Comparison of ENCODE assay signal across 15 cellular contexts in the genomic region with DNA sequence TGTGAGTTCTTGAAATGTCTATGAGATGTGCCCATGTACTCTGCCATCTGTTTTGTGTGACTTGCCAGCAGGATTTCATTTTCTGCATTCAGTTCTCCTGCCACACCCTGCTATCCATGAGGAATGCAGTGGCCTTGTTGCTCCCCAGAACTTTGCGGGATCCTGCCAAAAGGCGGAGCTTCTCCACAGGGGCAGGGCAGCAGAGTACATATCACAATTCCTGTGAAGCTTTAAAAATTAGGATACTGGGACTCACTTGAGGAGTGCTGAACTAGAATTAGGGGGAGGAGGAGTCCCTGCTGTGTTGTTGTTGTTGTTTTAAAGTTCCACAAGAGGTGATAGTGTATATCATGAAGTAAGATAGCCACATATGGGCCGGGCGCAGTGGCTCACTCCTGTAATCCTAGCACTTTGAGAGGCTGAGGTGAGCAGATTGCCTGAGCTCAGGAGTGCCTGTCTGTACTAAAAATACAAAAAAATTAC.
DNase-seq lines count a peak whose midpoint lies in the region; ATAC-seq and TF ChIP-seq lines count a peak whose summit lies in the region.
"Had no signal": no experiment of that assay in that cellular context is flagged by ENCODE, and none has a peak within 500 bp of the region (broad histone marks: within the 10 kb centered on the region; RNA-seq: fewer than 3 reads in every experiment).

No MANE protein-coding gene starts in this region.

- no peak for TF ChIP-seq CTCF in RWPE1 (conservative IDR thresholded peaks at IDR 0.05; ENCODE audit: low read depth)
- no peak for TF ChIP-seq CTCF in fibroblast of the aortic adventitia (IDR thresholded peaks at IDR 0.05; ENCODE audit: insufficient read depth, low read length)

- CTCF ChIA-PET in RWPE1 (lab: Yijun Ruan, JAX) = interaction anchor here (0.8 kb wide), 1 partner anchor 9 kb away, joined by 3 read pairs; no protein-coding TSS in a partner anchor

- peak; percentile 19 for DNase-seq in ELF-1 (ENCODE audit: low read depth, low spot score)
- peak; percentile 66 for DNase-seq in RWPE1 (ENCODE audit: low spot score)
- DNase-seq in fibroblast of the aortic adventitia (ENCODE audit: low read depth) = peak; percentile 66
- peak; percentile 34 for DNase-seq in renal cortical epithelial cell (ENCODE audit: low read depth)
- no peak for DNase-seq in medulla oblongata (ENCODE audit: extremely low spot score)
- DNase-seq in NCI-H1417 treated with DMSO at 0.1 percent for 48 hours (lab: John Stamatoyannopoulos, UW) = no peak
- DNase-seq: activated naive CD4-positive, alpha-beta T cell treated with anti-CD3 and anti-CD28 coated beads, Interleukin-2, amount 10 ng/mL, durations not matched to agents 7 days and 5 days; hypothalamus; NCI-H1105 treated with DMSO at 0.1 percent for 48 hours; NCI-H69; T-cell; uterus had no signal

- H3K4me3 ChIP-seq in fibroblast of the aortic adventitia (ENCODE audit: low read depth, low read length) = no peak overlapping the region
- H3K4me3 ChIP-seq: BLaER1, uterus had no signal

- POLR2A ChIA-PET in RWPE1 (lab: Yijun Ruan, JAX; ENCODE audit: low non-redundant PET) = no interaction called here

- ATAC-seq in GM19452 (IDR thresholded peaks at IDR 0.05; ENCODE audit: unreplicated experiment) (no peak), GM21619 (IDR thresholded peaks at IDR 0.05; ENCODE audit: unreplicated experiment) (no peak)
- ATAC-seq: T-cell had no signal

- peak overlapping the region; percentile 95 for H3K27ac ChIP-seq in RWPE1
- H3K27ac ChIP-seq: BLaER1, uterus had no signal

Comparison
In these comparisons a context has a peak if more than half of its experiments do, and no peak if none do; other contexts are left out.
1. DNase-seq: peak in ELF-1 (single experiment), RWPE1 (single experiment), fibroblast of the aortic adventitia (single experiment) and renal cortical epithelial cell (single experiment); none in medulla oblongata (single experiment) and NCI-H1417 treated with DMSO at 0.1 percent for 48 hours (single experiment).